ENCODE assay signal across 9 cellular contexts in genomic region chr5:14143509-14143842, GRCh38. TPM values are rescaled to one million over a fixed set of nuclear protein-coding genes. Genes with fewer than 3 reads are reported as not detected.
DNase-seq lines count a peak whose midpoint lies in the region; ATAC-seq and TF ChIP-seq lines count a peak whose summit lies in the region.
"Had no signal": no experiment of that assay in that cellular context is flagged by ENCODE, and none has a peak within 500 bp of the region (broad histone marks: within the 10 kb centered on the region; RNA-seq: fewer than 3 reads in every experiment).

No MANE protein-coding gene starts in this region.

- H3K9me3 ChIP-seq in ascending aorta = no peaks in the 10 kb centered on the region
- no peaks in the 10 kb centered on the region for H3K9me3 ChIP-seq in mononuclear cell (ENCODE audit: low read depth, low read length)

- peaks cover 0 to 34% of the 10 kb centered on the region in 2 donors for H3K4me1 ChIP-seq in ascending aorta
- peaks cover 31% of the 10 kb centered on the region for H3K4me1 ChIP-seq in mononuclear cell (ENCODE audit: insufficient read depth, low read length)

- TF ChIP-seq CTCF in ascending aorta (IDR thresholded peaks at IDR 0.05) (no peak), HFFc6 (IDR thresholded peaks at IDR 0.05) (no peak)

- H3K36me3 Mint-ChIP-seq in HFFc6 (ENCODE audit: low read depth) = peaks cover 39% of the 10 kb centered on the region

- H3K27me3 ChIP-seq in ascending aorta (no peaks in the 10 kb centered on the region), mononuclear cell (ENCODE audit: insufficient read depth, low read length) (peaks cover 4% of the 10 kb centered on the region)

- no peak overlapping the region for H3K4me3 Mint-ChIP-seq in HFFc6

- no peak for DNase-seq in ascending aorta (ENCODE audit: low spot score in 2 of 2)
- DNase-seq in activated naive CD4-positive, alpha-beta T cell treated with Interleukin-2 at 50 U/mL for 16 hours = no peak
- no peak for DNase-seq in SIG-M5 treated with dmso at 0.1 percent for 504 hours (lab: John Stamatoyannopoulos, UW; ENCODE audit: unreplicated experiment)
- DNase-seq in HFFc6 = no peak

- intact Hi-C loops in ascending aorta (cut with DNase I) = loop anchor here (1.0 to 10.0 kb wide), 5 partner anchors 35 to 441 kb away; partner anchors contain the start of gene OTULINL

- H3K27ac Mint-ChIP-seq in HFFc6 = no peak overlapping the region

- H3K4me3 ChIP-seq in ascending aorta (peak overlapping the region; percentile 92 to 97), mononuclear cell (ENCODE audit: low read length) (peak overlapping the region; percentile 75)

- H3K27ac ChIP-seq in ascending aorta = peak overlapping the region; percentile 93 to 98

- H3K4me1 Mint-ChIP-seq in HFFc6 (ENCODE audit: low read depth) = peaks cover 32% of the 10 kb centered on the region

- no peaks in the 10 kb centered on the region for H3K36me3 ChIP-seq in ascending aorta

- peaks cover 8% of the 10 kb centered on the region for H3K27me3 Mint-ChIP-seq in HFFc6 (ENCODE audit: insufficient read depth)

- ATAC-seq in GM18867 (IDR thresholded peaks at IDR 0.05; ENCODE audit: unreplicated experiment) (peak; percentile 15), HG02884 (IDR thresholded peaks at IDR 0.05; ENCODE audit: unreplicated experiment) (peak; percentile 2), HG02610 (IDR thresholded peaks at IDR 0.05; ENCODE audit: unreplicated experiment) (no peak)

- no peaks in the 10 kb centered on the region for H3K9me3 Mint-ChIP-seq in HFFc6
- H3K9me3 Mint-ChIP-seq: T-helper 1 cell treated with Interleukin-12 subunit alpha and Interleukin-12 subunit beta and Interleukin-4 antibody, amounts not matched to agents 30 μg/mL and 1 μg/mL, for 36 hours had no signal

RNA-seq across cellular contexts. Expression of gene TRIO, which starts 0.3 kb away (rescaled TPM):
- total RNA-seq in ascending aorta (262 TPM), mononuclear cell (48.9 TPM)
- 100 to 1,000 TPM; 167 to 219 (median 190) TPM for total RNA-seq in HFFc6 (2021; fragmentation: NEBNext Ultra II Directional; extraction: Animal tissue kit (Norgen Biotek cat#: 25700))
